ENCODE assay signal across 15 cellular contexts in the genomic region with DNA sequence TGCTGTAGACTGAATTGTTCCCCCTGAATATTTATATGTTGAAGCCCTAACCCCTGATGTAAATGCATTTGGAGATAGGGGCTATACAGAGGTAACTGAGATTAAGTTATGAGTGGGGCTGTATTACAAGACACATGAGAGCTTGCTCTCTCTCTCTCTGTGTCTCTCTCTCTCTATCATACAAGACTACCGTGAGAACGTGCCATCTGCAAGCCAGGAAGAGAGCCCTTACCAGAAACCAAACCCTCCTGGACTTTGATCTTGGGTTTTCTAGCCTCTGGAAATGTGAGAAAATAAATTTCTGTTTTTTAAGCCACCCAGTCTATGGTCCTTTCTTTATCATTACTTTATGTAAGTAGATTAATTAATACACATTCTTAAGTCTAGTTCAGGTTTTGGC.
DNase-seq lines count a peak whose midpoint lies in the region; ATAC-seq and TF ChIP-seq lines count a peak whose summit lies in the region.
"Had no signal": no experiment of that assay in that cellular context is flagged by ENCODE, and none has a peak within 500 bp of the region (broad histone marks: within the 10 kb centered on the region; RNA-seq: fewer than 3 reads in every experiment).

No MANE protein-coding gene starts in this region.

- no peak overlapping the region for H3K27ac ChIP-seq in left ventricle myocardium inferior (replicated peaks)

- H3K4me3 Mint-ChIP-seq in natural killer cell treated with Interleukin-12 subunit alpha and Interleukin-12 subunit beta and Interleukin-15 and Interleukin-18, amount 100 ng/mL, for 72 hours = no peak overlapping the region
- H3K4me3 Mint-ChIP-seq: CD4-positive, alpha-beta memory T cell; GM23338; H9 had no signal

- DNase-seq in DMS53 treated with DMSO at 0.1 percent for 48 hours (lab: John Stamatoyannopoulos, UW; ENCODE audit: unreplicated experiment) (peak; percentile 39), SW480 (ENCODE audit: low spot score) (peak; percentile 6), mucosa of descending colon (no peak), left ventricle myocardium inferior (no peak)
- no peak for DNase-seq in natural killer cell treated with Interleukin-12 subunit alpha and Interleukin-12 subunit beta and Interleukin-15 and Interleukin-18, amount 100 ng/mL, for 72 hours (ENCODE audit: low spot score)
- DNase-seq: C1 segment of cervical spinal cord; Calu3; CD4-positive, alpha-beta memory T cell; COR-L47; DMS79; GF-D8; H9 had no signal

- H3K27me3 ChIP-seq in left ventricle myocardium inferior (ENCODE audit: low read depth) = no peaks in the 10 kb centered on the region

- intact Hi-C loops in mucosa of descending colon (cut with DNase I, micrococcal nuclease) = no loop called here
- intact Hi-C loops in left ventricle myocardium inferior (cut with micrococcal nuclease) = no loop called here

- H3K4me1 Mint-ChIP-seq in natural killer cell treated with Interleukin-12 subunit alpha and Interleukin-12 subunit beta and Interleukin-15 and Interleukin-18, amount 100 ng/mL, for 72 hours (ENCODE audit: low read depth in 2 of 2) = no peaks in the 10 kb centered on the region
- H3K4me1 Mint-ChIP-seq: CD4-positive, alpha-beta memory T cell; GM23338; H9 had no signal

- H3K36me3 Mint-ChIP-seq in natural killer cell treated with Interleukin-12 subunit alpha and Interleukin-12 subunit beta and Interleukin-15 and Interleukin-18, amount 100 ng/mL, for 72 hours = no peaks in the 10 kb centered on the region
- H3K36me3 Mint-ChIP-seq: CD4-positive, alpha-beta memory T cell had no signal

- peaks cover 2% of the 10 kb centered on the region for H3K9me3 Mint-ChIP-seq in natural killer cell treated with Interleukin-12 subunit alpha and Interleukin-12 subunit beta and Interleukin-15 and Interleukin-18, amount 100 ng/mL, for 72 hours
- H3K9me3 Mint-ChIP-seq: CD4-positive, alpha-beta memory T cell had no signal

- H3K36me3 ChIP-seq in mucosa of descending colon (ENCODE audit: low read depth) (no peaks in the 10 kb centered on the region), left ventricle myocardium inferior (no peaks in the 10 kb centered on the region)

- H3K4me1 ChIP-seq in mucosa of descending colon (ENCODE audit: low read depth) (no peaks in the 10 kb centered on the region), left ventricle myocardium inferior (no peaks in the 10 kb centered on the region)

- H3K4me3 ChIP-seq in mucosa of descending colon = no peak overlapping the region
- no peak overlapping the region for H3K4me3 ChIP-seq in left ventricle myocardium inferior
- H3K4me3 ChIP-seq: GM23338 had no signal

- H3K27me3 Mint-ChIP-seq in natural killer cell treated with Interleukin-12 subunit alpha and Interleukin-12 subunit beta and Interleukin-15 and Interleukin-18, amount 100 ng/mL, for 72 hours = peaks cover 0 to 2% of the 10 kb centered on the region in 2 donors
- H3K27me3 Mint-ChIP-seq: CD4-positive, alpha-beta memory T cell had no signal

- no peaks in the 10 kb centered on the region for H3K9me3 ChIP-seq in mucosa of descending colon
- peaks cover 16% of the 10 kb centered on the region for H3K9me3 ChIP-seq in left ventricle myocardium inferior (replicated peaks)

- TF ChIP-seq CTCF in mucosa of descending colon (IDR thresholded peaks at IDR 0.05) (no peak), left ventricle myocardium inferior (IDR thresholded peaks at IDR 0.05; ENCODE audit: borderline replicate concordance) (no peak)

- no peak overlapping the region for H3K27ac Mint-ChIP-seq in natural killer cell treated with Interleukin-12 subunit alpha and Interleukin-12 subunit beta and Interleukin-15 and Interleukin-18, amount 100 ng/mL, for 72 hours
- H3K27ac Mint-ChIP-seq: CD4-positive, alpha-beta memory T cell; GM23338; H9 had no signal

- ATAC-seq in mucosa of descending colon (peak; percentile 34), HG02885 (IDR thresholded peaks at IDR 0.05; ENCODE audit: poor library complexity, unreplicated experiment) (no peak)
- no peak for ATAC-seq in natural killer cell treated with Interleukin-12 subunit alpha and Interleukin-12 subunit beta and Interleukin-15 and Interleukin-18, amount 100 ng/mL, for 72 hours
- ATAC-seq: GM23338, HCT116 had no signal

Comparison
In these comparisons a context has a peak if more than half of its experiments do, and no peak if none do; other contexts are left out.
1. DNase-seq: peak in DMS53 treated with DMSO at 0.1 percent for 48 hours (single experiment) and SW480 (single experiment); none in mucosa of descending colon (0 of 3), natural killer cell treated with Interleukin-12 subunit alpha and Interleukin-12 subunit beta and Interleukin-15 and Interleukin-18, amount 100 ng/mL, for 72 hours (single experiment) and left ventricle myocardium inferior (single experiment).